In genomic region chr12:113230315-113231274, GRCh38 we compare ENCODE assay signal across 9 cellular contexts. TPM values are rescaled to one million over a fixed set of nuclear protein-coding genes. Genes with fewer than 3 reads are reported as not detected.
DNase-seq lines count a peak whose midpoint lies in the region; ATAC-seq and TF ChIP-seq lines count a peak whose summit lies in the region.
"Had no signal": no experiment of that assay in that cellular context is flagged by ENCODE, and none has a peak within 500 bp of the region (broad histone marks: within the 10 kb centered on the region; RNA-seq: fewer than 3 reads in every experiment).

No MANE protein-coding gene starts in this region.

- POLR2A ChIA-PET in activated CD8-positive, alpha-beta T cell treated with anti-CD3 and anti-CD28 coated beads for 36 hours (lab: Charles Lee) = interaction anchor here (0.8 to 4.1 kb wide), 7 partner anchors 8 to 63 kb away, joined by 3 to 18 read pairs (median 3); partner anchors contain the start of gene DDX54

- peaks cover 43% of the 10 kb centered on the region for H3K4me1 Mint-ChIP-seq in activated CD8-positive, alpha-beta T cell treated with anti-CD3 and anti-CD28 coated beads for 36 hours (ENCODE audit: low read depth)

- peaks cover 6 to 46% of the 10 kb centered on the region in 2 donors for H3K4me1 ChIP-seq in muscle layer of duodenum (ENCODE audit: control insufficient read depth in 1 of 2, insufficient read depth in 2 of 2, low read length in 2 of 2)

- H3K36me3 ChIP-seq in muscle layer of duodenum (ENCODE audit: control insufficient read depth in 1 of 2, insufficient read depth in 2 of 2, low read length in 2 of 2) = peaks cover 51 to 63% of the 10 kb centered on the region in 2 donors

- no peak overlapping the region for H3K4me3 ChIP-seq in muscle layer of duodenum (ENCODE audit: low read depth in 1 of 2, low read length in 2 of 2)

- intact Hi-C loops in activated CD8-positive, alpha-beta T cell treated with anti-CD3 and anti-CD28 coated beads for 36 hours (cut with micrococcal nuclease) = loop anchor here (5.0 kb wide), 1 partner anchor 33 kb away; no protein-coding TSS in a partner anchor

- TF ChIP-seq CTCF in activated CD8-positive, alpha-beta T cell treated with anti-CD3 and anti-CD28 coated beads for 36 hours (IDR thresholded peaks at IDR 0.05) = no peak

- H3K36me3 Mint-ChIP-seq in activated CD8-positive, alpha-beta T cell treated with anti-CD3 and anti-CD28 coated beads for 36 hours (ENCODE audit: low read depth) = peaks cover 62% of the 10 kb centered on the region

- H3K4me3 Mint-ChIP-seq in activated CD8-positive, alpha-beta T cell treated with anti-CD3 and anti-CD28 coated beads for 36 hours = no peak overlapping the region
- H3K4me3 Mint-ChIP-seq: nephron had no signal

- H3K9me3 ChIP-seq in muscle layer of duodenum (ENCODE audit: control insufficient read depth in 1 of 2, low read length in 2 of 2) = no peaks in the 10 kb centered on the region

- CTCF ChIA-PET in activated CD8-positive, alpha-beta T cell treated with anti-CD3 and anti-CD28 coated beads for 36 hours (lab: Charles Lee) = interaction anchor here (1.0 to 1.4 kb wide), 3 partner anchors 9 to 56 kb away, joined by 3 to 4 read pairs (median 3); partner anchors contain the start of gene TPCN1

- no peaks in the 10 kb centered on the region for H3K27me3 ChIP-seq in muscle layer of duodenum (ENCODE audit: low read depth, low read length)

- peak overlapping the region; percentile 89 for H3K27ac Mint-ChIP-seq in activated CD8-positive, alpha-beta T cell treated with anti-CD3 and anti-CD28 coated beads for 36 hours

- peak overlapping the region; percentile 45 for H3K27ac ChIP-seq in muscle layer of duodenum (ENCODE audit: low read length)

- no peaks in the 10 kb centered on the region for H3K9me3 Mint-ChIP-seq in activated CD8-positive, alpha-beta T cell treated with anti-CD3 and anti-CD28 coated beads for 36 hours
- H3K9me3 Mint-ChIP-seq: nephron had no signal

- ATAC-seq in GM18867 (IDR thresholded peaks at IDR 0.05; ENCODE audit: unreplicated experiment) = peak; percentile 6
- ATAC-seq in HG02852 (IDR thresholded peaks at IDR 0.05; ENCODE audit: unreplicated experiment) = peak; percentile 2
- ATAC-seq in activated CD8-positive, alpha-beta T cell treated with anti-CD3 and anti-CD28 coated beads for 36 hours = peak; percentile 20
- no peak for ATAC-seq in GM21576 (IDR thresholded peaks at IDR 0.05; ENCODE audit: unreplicated experiment)

- DNase-seq in activated CD8-positive, alpha-beta T cell treated with anti-CD3 and anti-CD28 coated beads for 36 hours = peak; percentile 23
- no peak for DNase-seq in OCI-M2 (lab: John Stamatoyannopoulos, UW; ENCODE audit: unreplicated experiment)
- DNase-seq in T-helper 9 cell = no peak
- no peak for DNase-seq in iPS-NIHi11 (ENCODE audit: low spot score)

- H3K27me3 Mint-ChIP-seq in activated CD8-positive, alpha-beta T cell treated with anti-CD3 and anti-CD28 coated beads for 36 hours = no peaks in the 10 kb centered on the region

RNA-seq across cellular contexts. Expression of gene TPCN1, which starts 9.3 kb away (rescaled TPM):
- 10 to 100 TPM; 29.9 to 33.5 TPM for total RNA-seq in activated CD8-positive, alpha-beta T cell treated with anti-CD3 and anti-CD28 coated beads for 36 hours

RNA-seq across cellular contexts. Expression of gene RITA1, which starts 45.1 kb away (rescaled TPM):
- total RNA-seq in activated CD8-positive, alpha-beta T cell treated with anti-CD3 and anti-CD28 coated beads for 36 hours = 10 to 100 TPM; 18.5 to 19.1 TPM

RNA-seq across cellular contexts. Expression of gene DDX54, which starts 45.3 kb away (rescaled TPM):
- total RNA-seq in activated CD8-positive, alpha-beta T cell treated with anti-CD3 and anti-CD28 coated beads for 36 hours = 100 to 1,000 TPM; 112 to 133 TPM
